ENCODE assay signal across 8 cellular contexts in the genomic region with DNA sequence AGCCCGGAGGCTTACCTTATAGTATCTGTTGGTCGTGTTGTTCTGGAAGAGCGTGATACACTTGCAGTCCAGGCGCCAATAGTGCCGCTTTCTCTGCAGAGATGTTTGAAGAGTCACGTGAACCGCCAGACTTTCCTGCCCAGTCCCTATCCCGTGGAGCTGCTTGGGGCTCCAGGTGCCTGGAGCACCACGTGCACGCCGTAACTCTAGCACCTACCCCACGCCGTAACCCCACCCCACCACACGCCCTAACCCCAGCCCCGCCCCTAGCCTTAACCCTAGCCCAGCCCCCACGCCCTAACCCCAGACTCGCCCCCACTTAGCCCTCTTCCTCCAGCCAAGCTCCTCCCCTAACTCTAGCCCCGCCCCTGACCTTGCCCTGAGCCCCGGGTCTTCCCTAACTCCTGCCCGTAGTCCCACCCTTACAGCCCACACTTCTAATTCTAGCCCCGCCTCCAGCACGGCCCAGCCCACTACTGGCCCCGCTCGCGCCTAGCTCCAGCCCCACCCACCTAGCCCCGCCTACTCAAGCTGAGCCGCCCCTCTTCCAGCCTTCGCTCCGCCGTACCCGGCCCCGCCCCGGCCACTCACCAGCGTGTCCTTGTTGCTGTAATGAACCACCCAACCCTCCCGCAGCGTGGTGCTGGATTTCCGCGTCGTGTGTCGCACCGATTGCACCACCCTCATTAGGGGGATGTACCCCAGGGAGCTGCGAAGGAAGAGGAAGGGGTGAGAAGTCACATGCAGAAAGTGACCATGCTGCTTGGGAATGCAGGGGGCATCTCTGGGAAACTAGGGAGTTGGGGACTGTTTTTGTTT. TPM values are rescaled to one million over a fixed set of nuclear protein-coding genes. Genes with fewer than 3 reads are reported as not detected.
A peak's percentile ranks its signal among the peaks of the same experiment; 100 is the strongest.
DNase-seq lines count a peak whose midpoint lies in the region; ATAC-seq, FAIRE-seq and TF ChIP-seq lines count a peak whose summit lies in the region.

No MANE protein-coding gene starts in this region.

- H3K27ac ChIP-seq in caudate nucleus (ENCODE audit: low read depth, low read length), result no peak overlapping the region

- peak; percentile 65 for DNase-seq in Ammon's horn (ENCODE audit: low spot score)
- DNase-seq in NCI-H187 treated with DMSO at 0.1 percent for 48 hours (lab: John Stamatoyannopoulos, UW), result peak; percentile 94
- peak in 31 of 61 donors; percentile 5 to 74 (median 26) for DNase-seq in caudate nucleus (lab: John Stamatoyannopoulos, UW)
- peak; percentile 96 to 98 for DNase-seq in left colon
- peak; percentile 30 for DNase-seq in stromal cell of bone marrow (ENCODE audit: low read depth)
- DNase-seq in amniotic stem cell (lab: John Stamatoyannopoulos, UW), result no peak
- DNase-seq in GM12891 (ENCODE audit: insufficient read length, low spot score), result no peak
- DNase-seq in HuH-7.5 (ENCODE audit: low spot score), result no peak

- TF ChIP-seq POLR2A in GM12891 (IDR thresholded peaks at IDR 0.05; ENCODE audit: low read depth, low read length), result no peak

- ATAC-seq in left colon, result peak; percentile 92

- intact Hi-C loops in left colon (cut with DNase I, micrococcal nuclease), result no loop called here

- FAIRE-seq in GM12891 (lab: Jason Lieb, UNC), result no peak

TF ChIP-seq in GM12891, 5 proteins besides CTCF, POLR2A, EP300 and RAD21:
- TF ChIP-seq SPI1 (IDR thresholded peaks at IDR 0.05; ENCODE audit: low read depth, low read length), result no peak
- no peak for TF ChIP-seq TAF1 (IDR thresholded peaks at IDR 0.05; ENCODE audit: low read depth, low read length)
- no peak for TF ChIP-seq POU2F2 (IDR thresholded peaks at IDR 0.05; ENCODE audit: low read depth, low read length)
- TF ChIP-seq PAX5 (IDR thresholded peaks at IDR 0.05; ENCODE audit: insufficient read depth, low read length, severe bottlenecking), result no peak
- no peak for TF ChIP-seq POLR2AphosphoS5 (IDR thresholded peaks at IDR 0.05; ENCODE audit: low read depth, low read length)

RNA-seq across cellular contexts. Expression of a gene that starts 19.6 kb away (rescaled TPM):
- total RNA-seq in left colon, result 10 to 100 TPM; 62.5 to 64.4 TPM
- 48.0 TPM for polyA plus RNA-seq in GM12891 (2012; ENCODE audit: low read depth, missing spikeins)

RNA-seq across cellular contexts. Expression of a gene that starts 36.4 kb away (rescaled TPM):
- total RNA-seq in left colon, result 1 to 10 TPM; 1.1 to 7.8 TPM
- polyA plus RNA-seq in GM12891 (2012; ENCODE audit: low read depth, missing spikeins), result 1.7 TPM

RNA-seq across cellular contexts. Expression of a gene that starts 48.5 kb away (rescaled TPM):
- total RNA-seq in left colon, result 10 to 100 TPM; 10.2 to 10.8 TPM
- 7.9 TPM for polyA plus RNA-seq in GM12891 (2012; ENCODE audit: low read depth, missing spikeins)

RNA-seq across cellular contexts. Expression of a gene that starts 48.9 kb away (rescaled TPM):
- total RNA-seq in left colon, result 10 to 100 TPM; 69.2 to 74.9 TPM
- polyA plus RNA-seq in GM12891 (2012; ENCODE audit: low read depth, missing spikeins), result 27.3 TPM

Comparison
In these comparisons a context has a peak if more than half of its experiments do, and no peak if none do; other contexts are left out.
1. DNase-seq: peak in Ammon's horn (single experiment), NCI-H187 treated with DMSO at 0.1 percent for 48 hours (single experiment), caudate nucleus (31 of 61), left colon (2 of 2) and stromal cell of bone marrow (single experiment); none in amniotic stem cell (single experiment), GM12891 (single experiment) and HuH-7.5 (single experiment).